Comparison of ENCODE assay signal across 18 cellular contexts in the genomic region with DNA sequence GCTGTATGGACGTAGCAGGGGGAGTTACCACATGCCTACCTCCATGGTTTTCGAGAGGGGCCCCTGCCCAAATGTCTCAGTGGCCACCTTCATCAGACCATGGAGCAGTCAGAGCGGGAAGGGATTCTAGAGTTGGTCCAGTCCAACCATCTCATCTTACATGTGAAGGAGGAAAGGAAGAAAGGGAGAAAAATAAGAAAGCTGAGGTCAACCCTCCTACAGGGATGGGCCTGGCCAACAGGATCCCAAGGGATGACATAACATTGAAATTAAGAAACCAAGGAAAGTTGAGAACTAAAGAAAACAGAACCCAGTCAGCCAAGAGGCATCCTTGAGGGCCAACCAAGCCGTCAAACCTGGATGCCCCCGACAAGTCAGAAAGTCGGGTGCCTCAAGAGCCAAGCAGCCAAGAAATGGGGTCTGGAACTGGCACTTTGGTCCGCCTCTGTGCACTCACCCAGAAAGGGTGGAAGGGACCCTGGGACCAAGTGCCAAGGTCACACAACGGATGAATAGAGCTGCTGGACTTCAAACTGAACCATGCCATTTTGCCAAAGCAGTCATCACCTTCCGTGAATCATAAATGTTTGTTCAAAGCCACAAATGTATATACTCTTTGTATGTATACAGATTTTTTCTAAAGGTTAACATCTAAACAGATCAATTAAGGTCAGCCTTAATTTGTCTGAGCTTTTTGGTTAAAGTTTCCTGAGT. TPM values are rescaled to one million over a fixed set of nuclear protein-coding genes. Genes with fewer than 3 reads are reported as not detected.
DNase-seq lines count a peak whose midpoint lies in the region; ATAC-seq, FAIRE-seq and TF ChIP-seq lines count a peak whose summit lies in the region.
"Had no signal": no experiment of that assay in that cellular context is flagged by ENCODE, and none has a peak within 500 bp of the region (broad histone marks: within the 10 kb centered on the region; RNA-seq: fewer than 3 reads in every experiment).

No MANE protein-coding gene starts in this region.

- H3K79me2 ChIP-seq in HepG2 (ENCODE audit: insufficient read depth, low read length) (no peaks in the 10 kb centered on the region), GM23338 (replicated peaks; ENCODE audit: insufficient read depth) (no peaks in the 10 kb centered on the region), Karpas-422 (ENCODE audit: low read length) (no peaks in the 10 kb centered on the region)

- H3K27ac Mint-ChIP-seq in CD8-positive, alpha-beta memory T cell, result peak overlapping the region in 1 of 8 donors; percentile 38
- H3K27ac Mint-ChIP-seq in GM23338, result no peak overlapping the region

- no peak overlapping the region for H3K27ac ChIP-seq in BLaER1
- H3K27ac ChIP-seq in HepG2 (ENCODE audit: extremely low read length, insufficient read depth, low read length), result no peak overlapping the region
- no peak overlapping the region for H3K27ac ChIP-seq in CD8-positive, alpha-beta memory T cell (ENCODE audit: low read depth, low read length)
- no peak overlapping the region for H3K27ac ChIP-seq in GM23338 (ENCODE audit: low read depth)
- no peak overlapping the region for H3K27ac ChIP-seq in Karpas-422 (ENCODE audit: low read length)
- H3K27ac ChIP-seq: BLaER1 treated with 17β-estradiol and CSF1 and Interleukin-3, amounts not matched to agents 10 nM and 100 nM had no signal

- H3K36me3 ChIP-seq in BLaER1 (no peaks in the 10 kb centered on the region), HepG2 (replicated peaks in 1 of 2; ENCODE audit: control insufficient read depth in 1 of 2, insufficient read depth in 2 of 2, low read length in 2 of 2) (no peaks in the 10 kb centered on the region), GM23338 (ENCODE audit: insufficient read depth) (no peaks in the 10 kb centered on the region), Karpas-422 (ENCODE audit: insufficient read depth, low read length) (no peaks in the 10 kb centered on the region)
- no peaks in the 10 kb centered on the region for H3K36me3 ChIP-seq in CD8-positive, alpha-beta memory T cell (ENCODE audit: insufficient read depth, low read length)
- H3K36me3 ChIP-seq: BLaER1 treated with 17β-estradiol and CSF1 and Interleukin-3, amounts not matched to agents 10 nM and 100 nM had no signal

- no peak overlapping the region for H3K4me3 ChIP-seq in BLaER1
- H3K4me3 ChIP-seq in fibroblast of mammary gland (ENCODE audit: control insufficient read depth, low read depth, low read length), result no peak overlapping the region
- no peak overlapping the region for H3K4me3 ChIP-seq in HepG2 (replicated peaks in 1 of 3; ENCODE audit: insufficient read depth in 1 of 3, low read depth in 2 of 3, low read length in 3 of 3)
- no peak overlapping the region for H3K4me3 ChIP-seq in CD8-positive, alpha-beta memory T cell (ENCODE audit: low read length)
- H3K4me3 ChIP-seq in GM23338, result no peak overlapping the region
- H3K4me3 ChIP-seq in Karpas-422 (ENCODE audit: low read length), result no peak overlapping the region
- H3K4me3 ChIP-seq: BLaER1 treated with 17β-estradiol and CSF1 and Interleukin-3, amounts not matched to agents 10 nM and 100 nM had no signal

- H3K36me3 Mint-ChIP-seq in CD8-positive, alpha-beta memory T cell, result peaks cover 0 to 2% (median 0%) of the 10 kb centered on the region in 3 donors
- H3K36me3 Mint-ChIP-seq in GM23338 (ENCODE audit: low read depth), result no peaks in the 10 kb centered on the region
- H3K36me3 Mint-ChIP-seq: CD4-positive, CD25-positive, alpha-beta regulatory T cell had no signal

- POLR2A ChIA-PET in HepG2 (lab: Yijun Ruan, JAX), result no interaction called here
- POLR2A ChIA-PET in CD8-positive, alpha-beta memory T cell (lab: Charles Lee), result no interaction called here

- peak; percentile 4 for FAIRE-seq in HepG2 (lab: Jason Lieb, UNC)

- peak; percentile 20 for DNase-seq in fibroblast of mammary gland (ENCODE audit: low read depth)
- no peak for DNase-seq in HepG2 (ENCODE audit: low spot score)
- DNase-seq in stromal cell of bone marrow (ENCODE audit: low read depth), result peak; percentile 37
- no peak for DNase-seq in CD8-positive, alpha-beta memory T cell
- DNase-seq in NK-92 (lab: John Stamatoyannopoulos, UW; ENCODE audit: unreplicated experiment), result no peak
- no peak for DNase-seq in GM23338 (ENCODE audit: low spot score)
- no peak for DNase-seq in Karpas-422
- DNase-seq: 8988T; AML-193; CD4-positive, CD25-positive, alpha-beta regulatory T cell; DMS153; DMS79 treated with DMSO at 0.1 percent for 48 hours; EL; GDM1; H7; IMR-90 had no signal

- no peaks in the 10 kb centered on the region for H3K27me3 ChIP-seq in BLaER1
- peaks cover 2 to 34% of the 10 kb centered on the region in 2 experiments; a peak in 3 of 5 replicates for H3K27me3 ChIP-seq in HepG2 (ENCODE audit: control insufficient read depth in 1 of 2, insufficient read depth in 2 of 2, low read length in 2 of 2)
- no peaks in the 10 kb centered on the region for H3K27me3 ChIP-seq in CD8-positive, alpha-beta memory T cell (ENCODE audit: insufficient read depth, low read length, poor library complexity, severe bottlenecking)
- no peaks in the 10 kb centered on the region for H3K27me3 ChIP-seq in GM23338 (ENCODE audit: insufficient read depth)
- H3K27me3 ChIP-seq in Karpas-422 (ENCODE audit: low read length), result no peaks in the 10 kb centered on the region

- H3K4me1 ChIP-seq in BLaER1, result peaks cover 55% of the 10 kb centered on the region
- H3K4me1 ChIP-seq in HepG2 (ENCODE audit: insufficient read depth, low read length), result peaks cover 41% of the 10 kb centered on the region
- no peaks in the 10 kb centered on the region for H3K4me1 ChIP-seq in CD8-positive, alpha-beta memory T cell (ENCODE audit: insufficient read depth, low read length)
- H3K4me1 ChIP-seq in GM23338 (ENCODE audit: insufficient read depth), result no peaks in the 10 kb centered on the region
- no peaks in the 10 kb centered on the region for H3K4me1 ChIP-seq in Karpas-422 (ENCODE audit: low read length)

- intact Hi-C loops in HepG2 (cut with micrococcal nuclease; ENCODE audit: unreplicated experiment), result no loop called here

- H3K4me1 Mint-ChIP-seq in CD8-positive, alpha-beta memory T cell, result no peaks in the 10 kb centered on the region
- H3K4me1 Mint-ChIP-seq in GM23338, result peaks cover 21% of the 10 kb centered on the region
- H3K4me1 Mint-ChIP-seq: CD4-positive, CD25-positive, alpha-beta regulatory T cell had no signal

- 0 out of 2 replicates have a peak, but pooled peaks cover 3% of the 10 kb centered on the region for H3K9me2 ChIP-seq in GM23338 (ENCODE audit: insufficient read depth)
- no peaks in the 10 kb centered on the region for H3K9me2 ChIP-seq in Karpas-422 (replicated peaks; ENCODE audit: insufficient read depth, low read length)

- no TSS peak for BruUV-seq in HepG2 (replicated peaks; lab: Mats Ljungman, UMichigan)

- no peak; the same call in 2 of the 3 replicates for ATAC-seq in HepG2
- ATAC-seq in GM23338, result no peak

- no peaks in the 10 kb centered on the region for H3K9me3 Mint-ChIP-seq in CD8-positive, alpha-beta memory T cell
- no peaks in the 10 kb centered on the region for H3K9me3 Mint-ChIP-seq in GM23338
- H3K9me3 Mint-ChIP-seq: CD4-positive, CD25-positive, alpha-beta regulatory T cell had no signal

- TF ChIP-seq CTCF in fibroblast of mammary gland (conservative IDR thresholded peaks at IDR 0.05; ENCODE audit: control insufficient read depth, insufficient read depth, low read depth, low read length), result no peak
- TF ChIP-seq CTCF in HepG2 (CRISPR knock-in tag; IDR thresholded peaks at IDR 0.05), result no peak
- no peak for TF ChIP-seq CTCF in GM23338 (conservative IDR thresholded peaks at IDR 0.05; ENCODE audit: low read depth in 2 of 2)

- H3F3A ChIP-seq in GM23338 (replicated peaks; ENCODE audit: low read depth), result no peaks in the 10 kb centered on the region

- in situ Hi-C loops in HepG2 (cut with HindIII; ENCODE audit: extremely low pct_ligation_motif_present, low pct_unique_long_range_greater_than_20kb), result no loop called here

- TF ChIP-seq EP300 in HepG2 (IDR thresholded peaks at IDR 0.05; ENCODE audit: low read depth in 2 of 2, low read length in 2 of 2), result 0 out of 4 replicates have a peak, but pooled peaks of 1 of the 2 experiments have one; percentile 18
- TF ChIP-seq EP300 in HepG2 (CRISPR knock-in tag; IDR thresholded peaks at IDR 0.05; ENCODE audit: borderline replicate concordance), result no peak

- H3K9me3 ChIP-seq in BLaER1 (no peaks in the 10 kb centered on the region), HepG2 (ENCODE audit: low read length) (no peaks in the 10 kb centered on the region), Karpas-422 (ENCODE audit: low read length) (no peaks in the 10 kb centered on the region)
- H3K9me3 ChIP-seq in CD8-positive, alpha-beta memory T cell (ENCODE audit: low read length), result no peaks in the 10 kb centered on the region
- H3K9me3 ChIP-seq: BLaER1 treated with 17β-estradiol and CSF1 and Interleukin-3, amounts not matched to agents 10 nM and 100 nM had no signal

- H3K9ac ChIP-seq in BLaER1 (no peak overlapping the region), HepG2 (ENCODE audit: insufficient read depth, low read depth, low read length) (no peak overlapping the region), Karpas-422 (ENCODE audit: low read length) (no peak overlapping the region)
- H3K9ac ChIP-seq: BLaER1 treated with 17β-estradiol and CSF1 and Interleukin-3, amounts not matched to agents 10 nM and 100 nM had no signal

- TF ChIP-seq RAD21 in HepG2 (CRISPR knock-in tag; IDR thresholded peaks at IDR 0.05), result no peak

- H3K4me2 ChIP-seq in BLaER1 (peak overlapping the region; percentile 11; the same call in 1 of the 2 replicates), HepG2 (ENCODE audit: low read depth, low read length) (no peak overlapping the region), GM23338 (no peak overlapping the region), Karpas-422 (ENCODE audit: low read depth, low read length, poor library complexity, severe bottlenecking) (no peak overlapping the region)

- peak overlapping the region in 1 of 7 donors; percentile 24 for H3K4me3 Mint-ChIP-seq in CD8-positive, alpha-beta memory T cell
- H3K4me3 Mint-ChIP-seq in GM23338, result no peak overlapping the region
- H3K4me3 Mint-ChIP-seq: CD4-positive, CD25-positive, alpha-beta regulatory T cell had no signal

- H2AFZ ChIP-seq in HepG2 (ENCODE audit: low read length) (no peak overlapping the region), GM23338 (no peak overlapping the region), Karpas-422 (ENCODE audit: low read length) (no peak overlapping the region)

- WGBS in HepG2 (ENCODE audit: low lambda C conversion rate), result 45% methylated on average over 8 of the region's 9 CpGs

- H4K20me1 ChIP-seq in BLaER1 (no peaks in the 10 kb centered on the region), HepG2 (ENCODE audit: insufficient read depth, low read length) (no peaks in the 10 kb centered on the region), GM23338 (replicated peaks; ENCODE audit: insufficient read depth) (no peaks in the 10 kb centered on the region), Karpas-422 (ENCODE audit: insufficient read depth, low read depth, low read length) (no peaks in the 10 kb centered on the region)
- H4K20me1 ChIP-seq: BLaER1 treated with 17β-estradiol and CSF1 and Interleukin-3, amounts not matched to agents 10 nM and 100 nM had no signal

- peaks cover 4 to 14% of the 10 kb centered on the region in 2 donors for H3K27me3 Mint-ChIP-seq in CD8-positive, alpha-beta memory T cell
- peaks cover 3% of the 10 kb centered on the region for H3K27me3 Mint-ChIP-seq in GM23338 (ENCODE audit: insufficient read depth, low read depth, poor library complexity)

- CTCF ChIA-PET in HepG2 (lab: Yijun Ruan, JAX; ENCODE audit: low intra/inter-chr PET ratio, low total read pairs), result no interaction called here
- CTCF ChIA-PET in CD8-positive, alpha-beta memory T cell (lab: Charles Lee), result no interaction called here

- no peak for TF ChIP-seq POLR2A in HepG2 (IDR thresholded peaks at IDR 0.05; ENCODE audit: insufficient read depth in 1 of 2, low read depth in 2 of 2, low read length in 2 of 2)

RNA-seq across cellular contexts. Expression of gene PTPN4, which starts 27.1 kb away (rescaled TPM):
- 34.6 and 40.4 TPM in 2 replicates for total RNA-seq in HepG2 (2016; rRNA removed; fragmentation: Illumina TruSeq; extraction: Trizol)
- 42.5 and 43.6 TPM in 2 replicates for total RNA-seq in HepG2 (2016; cell fraction: cytosol; rRNA removed; fragmentation: Illumina TruSeq; extraction: Trizol; ENCODE audit: low read depth)
- total RNA-seq in HepG2 (2016; cell fraction: insoluble cytoplasmic fraction; rRNA removed; fragmentation: Illumina TruSeq; extraction: Trizol), result 38.0 and 42.0 TPM in 2 replicates
- total RNA-seq in HepG2 (2016; cell fraction: membrane; rRNA removed; fragmentation: Illumina TruSeq; extraction: Trizol), result 38.5 and 42.3 TPM in 2 replicates
- 46.5 and 59.3 TPM in 2 replicates for total RNA-seq in HepG2 (2016; cell fraction: nucleus; rRNA removed; fragmentation: Illumina TruSeq; extraction: Trizol)
- 20.3 and 21.7 TPM in 2 replicates for polyA plus RNA-seq in HepG2 (2011; rRNA removed)
- polyA plus RNA-seq in HepG2 (2011; cell fraction: cytosol; rRNA removed), result 5.8 and 7.6 TPM in 2 replicates
- polyA plus RNA-seq in HepG2 (2011; cell fraction: nucleus; rRNA removed), result 21.9 and 22.6 TPM in 2 replicates
- polyA plus RNA-seq in HepG2 (2012), result 8.1 and 8.3 TPM in 2 replicates
- polyA plus RNA-seq in HepG2 (2016; cell fraction: cytosol; fragmentation: Illumina TruSeq; extraction: Trizol; ENCODE audit: low read depth), result 3.4 and 4.0 TPM in 2 replicates
- 16.3 and 19.3 TPM in 2 replicates for polyA plus RNA-seq in HepG2 (2016; cell fraction: insoluble cytoplasmic fraction; fragmentation: Illumina TruSeq; extraction: Trizol; ENCODE audit: low read depth)
- polyA plus RNA-seq in HepG2 (2016; cell fraction: membrane; fragmentation: Illumina TruSeq; extraction: Trizol; ENCODE audit: low read depth), result 5.1 and 9.5 TPM in 2 replicates
- polyA plus RNA-seq in HepG2 (2016; cell fraction: nucleus; fragmentation: Illumina TruSeq; extraction: Trizol; ENCODE audit: insufficient read depth, low read depth), result 17.2 and 24.4 TPM in 2 replicates
- 60.8 and 71.6 TPM in 2 replicates for polyA minus RNA-seq in HepG2 (2011; rRNA and poly(A)+ RNA removed; ENCODE audit: low replicate concordance)
- polyA minus RNA-seq in HepG2 (2011; cell fraction: cytosol; rRNA and poly(A)+ RNA removed), result 27.8 and 28.0 TPM in 2 replicates
- 139 and 141 TPM in 2 replicates for polyA minus RNA-seq in HepG2 (2011; cell fraction: nucleus; rRNA and poly(A)+ RNA removed)
- 10 to 100 TPM; 29.0 to 34.2 TPM for total RNA-seq in CD8-positive, alpha-beta memory T cell
- polyA plus RNA-seq in CD8-positive, alpha-beta memory T cell, result 161 TPM
- 89.4 and 90.4 TPM in 2 replicates for total RNA-seq in GM23338 (2014; rRNA removed; shearing (Covaris generic))
- polyA plus RNA-seq in GM23338 (2016; fragmentation: Nextera tagmentation; extraction: Ambion mirVana), result 25.1 and 41.6 TPM in 2 replicates
- 34.5 and 56.7 TPM in 2 replicates for total RNA-seq in Karpas-422 (2014; rRNA removed; shearing (Covaris generic); ENCODE audit: low replicate concordance)

RNA-seq across cellular contexts. Expression of gene TMEM177, which starts 53.6 kb away (rescaled TPM):
- total RNA-seq in HepG2 (2016; rRNA removed; fragmentation: Illumina TruSeq; extraction: Trizol), result 44.7 and 47.9 TPM in 2 replicates
- 15.4 and 16.3 TPM in 2 replicates for total RNA-seq in HepG2 (2016; cell fraction: cytosol; rRNA removed; fragmentation: Illumina TruSeq; extraction: Trizol; ENCODE audit: low read depth)
- total RNA-seq in HepG2 (2016; cell fraction: insoluble cytoplasmic fraction; rRNA removed; fragmentation: Illumina TruSeq; extraction: Trizol), result 47.5 and 49.2 TPM in 2 replicates
- 27.3 and 32.1 TPM in 2 replicates for total RNA-seq in HepG2 (2016; cell fraction: membrane; rRNA removed; fragmentation: Illumina TruSeq; extraction: Trizol)
- 26.1 and 27.7 TPM in 2 replicates for total RNA-seq in HepG2 (2016; cell fraction: nucleus; rRNA removed; fragmentation: Illumina TruSeq; extraction: Trizol)
- polyA plus RNA-seq in HepG2 (2011; rRNA removed) (34.7 and 46.6 TPM in 2 replicates), GM23338 (2016; fragmentation: Nextera tagmentation; extraction: Ambion mirVana) (45.1 and 50.5 TPM in 2 replicates)
- polyA plus RNA-seq in HepG2 (2011; cell fraction: cytosol; rRNA removed), result 34.2 and 43.3 TPM in 2 replicates
- polyA plus RNA-seq in HepG2 (2011; cell fraction: nucleus; rRNA removed), result 46.4 and 51.6 TPM in 2 replicates
- polyA plus RNA-seq in HepG2 (2012), result 20.5 and 32.1 TPM in 2 replicates
- polyA plus RNA-seq in HepG2 (2016; cell fraction: cytosol; fragmentation: Illumina TruSeq; extraction: Trizol; ENCODE audit: low read depth), result 12.8 and 13.4 TPM in 2 replicates
- polyA plus RNA-seq in HepG2 (2016; cell fraction: insoluble cytoplasmic fraction; fragmentation: Illumina TruSeq; extraction: Trizol; ENCODE audit: low read depth), result 62.8 and 62.9 TPM in 2 replicates
- 19.9 and 21.6 TPM in 2 replicates for polyA plus RNA-seq in HepG2 (2016; cell fraction: membrane; fragmentation: Illumina TruSeq; extraction: Trizol; ENCODE audit: low read depth)
- polyA plus RNA-seq in HepG2 (2016; cell fraction: nucleus; fragmentation: Illumina TruSeq; extraction: Trizol; ENCODE audit: insufficient read depth, low read depth), result 41.1 and 43.7 TPM in 2 replicates
- polyA minus RNA-seq in HepG2 (2011; rRNA and poly(A)+ RNA removed; ENCODE audit: low replicate concordance), result 22.7 and 58.5 TPM in 2 replicates
- 13.8 and 15.2 TPM in 2 replicates for polyA minus RNA-seq in HepG2 (2011; cell fraction: cytosol; rRNA and poly(A)+ RNA removed)
- polyA minus RNA-seq in HepG2 (2011; cell fraction: nucleus; rRNA and poly(A)+ RNA removed), result 49.2 and 53.5 TPM in 2 replicates
- 10 to 100 TPM; 16.1 to 17.1 TPM for total RNA-seq in CD8-positive, alpha-beta memory T cell
- 9.8 TPM for polyA plus RNA-seq in CD8-positive, alpha-beta memory T cell
- total RNA-seq in GM23338 (2014; rRNA removed; shearing (Covaris generic)), result 52.0 and 58.7 TPM in 2 replicates
- total RNA-seq in Karpas-422 (2014; rRNA removed; shearing (Covaris generic); ENCODE audit: low replicate concordance), result 22.9 and 36.9 TPM in 2 replicates

Comparison
In these comparisons a context has a peak if more than half of its experiments do, and no peak if none do; other contexts are left out.
1. DNase-seq: peak in fibroblast of mammary gland (single experiment) and stromal cell of bone marrow (single experiment); none in HepG2 (single experiment), CD8-positive, alpha-beta memory T cell (0 of 5), NK-92 (single experiment), GM23338 (single experiment) and Karpas-422 (single experiment).